Comparison of ENCODE assay signal across 23 cellular contexts in the genomic region with DNA sequence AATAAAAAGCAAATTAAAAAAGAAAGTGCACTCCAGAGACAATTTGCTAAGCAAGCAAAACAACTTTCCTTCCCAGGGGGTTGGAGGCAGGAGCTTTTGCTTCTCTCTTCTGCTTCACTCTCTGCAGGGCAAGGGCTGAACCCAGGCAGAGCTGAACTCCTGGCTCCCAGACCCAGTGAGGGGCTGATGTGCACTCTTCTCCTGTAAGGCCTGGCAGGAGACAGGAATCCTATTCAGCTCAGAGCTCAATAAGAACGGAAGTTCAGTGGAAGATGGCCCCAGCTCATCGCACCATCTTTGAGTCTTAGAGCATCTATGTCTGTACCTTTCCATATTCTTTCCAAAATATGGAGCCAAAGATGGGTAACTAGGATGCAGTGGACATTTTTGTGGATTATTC. TPM values are rescaled to one million over a fixed set of nuclear protein-coding genes. Genes with fewer than 3 reads are reported as not detected.
A peak's percentile ranks its signal among the peaks of the same experiment; 100 is the strongest.
DNase-seq lines count a peak whose midpoint lies in the region; ATAC-seq and TF ChIP-seq lines count a peak whose summit lies in the region.
"Had no signal": no experiment of that assay in that cellular context is flagged by ENCODE, and none has a peak within 500 bp of the region (broad histone marks: within the 10 kb centered on the region; RNA-seq: fewer than 3 reads in every experiment).

No MANE protein-coding gene starts in this region.

- no peak overlapping the region for H3K27ac Mint-ChIP-seq in CD4-positive, alpha-beta T cell

- H3K36me3 ChIP-seq in BLaER1 treated with 17β-estradiol and CSF1 and Interleukin-3, amounts not matched to agents 10 nM and 100 nM, result no peaks in the 10 kb centered on the region
- no peaks in the 10 kb centered on the region for H3K36me3 ChIP-seq in lower lobe of right lung

- peaks cover 24% of the 10 kb centered on the region for H3K4me1 Mint-ChIP-seq in CD4-positive, alpha-beta T cell (ENCODE audit: low read depth)

- TF ChIP-seq CTCF in VCaP (conservative IDR thresholded peaks at IDR 0.05) (no peak), lower lobe of right lung (IDR thresholded peaks at IDR 0.05) (no peak), lower leg skin (IDR thresholded peaks at IDR 0.05) (no peak)
- no peak for TF ChIP-seq CTCF in CD4-positive, alpha-beta T cell (IDR thresholded peaks at IDR 0.05)

- intact Hi-C loops in lower lobe of right lung (cut with DNase I) (no loop called here), posterior vena cava (cut with DNase I) (no loop called here), lower leg skin (cut with DNase I; ENCODE audit: low total_unique reads) (no loop called here)
- intact Hi-C loops in CD4-positive, alpha-beta T cell (cut with DNase I, micrococcal nuclease), result no loop called here

- H3K36me3 Mint-ChIP-seq in CD4-positive, alpha-beta T cell (ENCODE audit: low read depth), result no peaks in the 10 kb centered on the region

- DNase-seq in lower lobe of right lung (no peak), posterior vena cava (ENCODE audit: low spot score) (peak; percentile 36), lower leg skin (ENCODE audit: low spot score in 2 of 2) (no peak)
- no peak for DNase-seq in activated CD4-positive, CD25-positive, alpha-beta regulatory T cell (lab: John Stamatoyannopoulos, UW)
- no peak for DNase-seq in CD4-positive, alpha-beta T cell
- DNase-seq: AML-193, Calu3, DMS153, DND-41, IMR-90, NCI-H1048, NCI-H1694, NCI-H2029 treated with DMSO at 0.1 percent for 48 hours, NCI-H526, RPMI8226 had no signal

- H3K4me3 ChIP-seq in BLaER1 treated with 17β-estradiol and CSF1 and Interleukin-3, amounts not matched to agents 10 nM and 100 nM, result no peak overlapping the region
- no peak overlapping the region for H3K4me3 ChIP-seq in lower lobe of right lung
- no peak overlapping the region for H3K4me3 ChIP-seq in lower leg skin (ENCODE audit: low read depth, poor library complexity, severe bottlenecking)
- H3K4me3 ChIP-seq: A549, PC-9 had no signal

- CTCF ChIA-PET in CD4-positive, alpha-beta T cell (lab: Charles Lee), result no interaction called here

- WGBS in lower leg skin, 2 donors, result 86 to 90% methylated on average over 2 of the region's 2 CpGs

- H3K27me3 Mint-ChIP-seq in CD4-positive, alpha-beta T cell, result peaks cover 6% of the 10 kb centered on the region

- peaks cover 57 to 91% (median 86%) of the 10 kb centered on the region in 10 experiments for H3K4me1 ChIP-seq in BLaER1 treated with 17β-estradiol and CSF1 and Interleukin-3, amounts not matched to agents 10 nM and 100 nM
- H3K4me1 ChIP-seq in lower lobe of right lung, result peaks cover 64% of the 10 kb centered on the region

- TF ChIP-seq POLR2A in lower leg skin (IDR thresholded peaks at IDR 0.05), result no peak

- no peaks in the 10 kb centered on the region for H3K9me3 Mint-ChIP-seq in CD4-positive, alpha-beta T cell

- H3K27ac ChIP-seq in BLaER1 treated with 17β-estradiol and CSF1 and Interleukin-3, amounts not matched to agents 10 nM and 100 nM, result peak overlapping the region in 7 of 11 experiments; percentile 12 to 57 (median 42); a peak in 10 of 22 replicates
- H3K27ac ChIP-seq in VCaP (peak overlapping the region; percentile 92; the same call in 1 of the 2 replicates), lower lobe of right lung (peak overlapping the region; percentile 25)
- H3K27ac ChIP-seq in CD4-positive, alpha-beta T cell (ENCODE audit: low read depth, low read length), result no peak overlapping the region
- H3K27ac ChIP-seq: KMS-11, PC-9 had no signal

- H3K4me3 Mint-ChIP-seq in CD4-positive, alpha-beta T cell, result no peak overlapping the region

- H3K9ac ChIP-seq in BLaER1 treated with 17β-estradiol and CSF1 and Interleukin-3, amounts not matched to agents 10 nM and 100 nM, result peak overlapping the region in 4 of 11 experiments; percentile 0 to 28 (median 26); a peak in 1 of 22 replicates
- H3K9ac ChIP-seq: KMS-11 had no signal

- no peaks in the 10 kb centered on the region for H3K27me3 ChIP-seq in BLaER1 treated with 17β-estradiol and CSF1 and Interleukin-3, amounts not matched to agents 10 nM and 100 nM
- H3K27me3 ChIP-seq in lower lobe of right lung (ENCODE audit: low read depth), result no peaks in the 10 kb centered on the region
- no peaks in the 10 kb centered on the region for H3K27me3 ChIP-seq in CD4-positive, alpha-beta T cell (ENCODE audit: control insufficient read depth, insufficient read depth, low read length)

- no peaks in the 10 kb centered on the region for H3K9me3 ChIP-seq in BLaER1 treated with 17β-estradiol and CSF1 and Interleukin-3, amounts not matched to agents 10 nM and 100 nM (replicated peaks in 1 of 11)
- H3K9me3 ChIP-seq in lower lobe of right lung, result no peaks in the 10 kb centered on the region
- H3K9me3 ChIP-seq in CD4-positive, alpha-beta T cell (ENCODE audit: control insufficient read depth, low read length), result no peaks in the 10 kb centered on the region
- H3K9me3 ChIP-seq: A549 had no signal

- no peaks in the 10 kb centered on the region for H4K20me1 ChIP-seq in BLaER1 treated with 17β-estradiol and CSF1 and Interleukin-3, amounts not matched to agents 10 nM and 100 nM

- ATAC-seq in lower lobe of right lung, result no peak
- no peak for ATAC-seq in CD4-positive, alpha-beta T cell (ENCODE audit: poor library complexity)
- ATAC-seq: A549, HCT116 had no signal

- peak overlapping the region; percentile 58 to 93 (median 87) for H3K4me2 ChIP-seq in BLaER1 treated with 17β-estradiol and CSF1 and Interleukin-3, amounts not matched to agents 10 nM and 100 nM
- H3K4me2 ChIP-seq: A549, KMS-11, PC-9 had no signal

- POLR2A ChIA-PET in CD4-positive, alpha-beta T cell (lab: Charles Lee), result no interaction called here

RNA-seq across cellular contexts. Expression of a gene that starts 29.1 kb away (rescaled TPM):
- total RNA-seq in lower lobe of right lung (not detected), posterior vena cava (not detected), lower leg skin (not detected)
- not detected for total RNA-seq in CD4-positive, alpha-beta T cell
- total RNA-seq: Calu3, H4, IMR-90, PC-9, Right ventricle myocardium superior had no signal
